In genomic region chr2:177983183-177983788, GRCh38 we compare ENCODE assay signal across 8 cellular contexts.
DNase-seq lines count a peak whose midpoint lies in the region; ATAC-seq, FAIRE-seq and TF ChIP-seq lines count a peak whose summit lies in the region.

No MANE protein-coding gene starts in this region.

- intact Hi-C loops in natural killer cell (cut with micrococcal nuclease) = no loop called here

- no peaks in the 10 kb centered on the region for H3K36me3 Mint-ChIP-seq in natural killer cell
- no peaks in the 10 kb centered on the region for H3K36me3 Mint-ChIP-seq in natural killer cell treated with Interleukin-12 subunit alpha and Interleukin-12 subunit beta and Interleukin-15 and Interleukin-18, amount 100 ng/mL, for 72 hours

- no peaks in the 10 kb centered on the region for H3K4me1 Mint-ChIP-seq in natural killer cell
- H3K4me1 Mint-ChIP-seq in natural killer cell treated with Interleukin-12 subunit alpha and Interleukin-12 subunit beta and Interleukin-15 and Interleukin-18, amount 100 ng/mL, for 72 hours (ENCODE audit: low read depth in 2 of 2) = no peaks in the 10 kb centered on the region

- H3K27ac Mint-ChIP-seq in natural killer cell = no peak overlapping the region
- H3K27ac Mint-ChIP-seq in natural killer cell treated with Interleukin-12 subunit alpha and Interleukin-12 subunit beta and Interleukin-15 and Interleukin-18, amount 100 ng/mL, for 72 hours = no peak overlapping the region

- H3K4me3 ChIP-seq in LNCaP clone FGC (ENCODE audit: low read depth, low read length) = no peak overlapping the region

- H3K27me3 Mint-ChIP-seq in natural killer cell (ENCODE audit: low read depth in 2 of 2) = peaks cover 3 to 4% of the 10 kb centered on the region in 2 donors
- H3K27me3 Mint-ChIP-seq in natural killer cell treated with Interleukin-12 subunit alpha and Interleukin-12 subunit beta and Interleukin-15 and Interleukin-18, amount 100 ng/mL, for 72 hours = no peaks in the 10 kb centered on the region

- FAIRE-seq in H54 (lab: Jason Lieb, UNC) = peak; percentile 88

- ATAC-seq in natural killer cell = peak in 1 of 3 donors; percentile 70
- ATAC-seq in natural killer cell treated with Interleukin-12 subunit alpha and Interleukin-12 subunit beta and Interleukin-15 and Interleukin-18, amount 100 ng/mL, for 72 hours = no peak

- peak; percentile 57 for TF ChIP-seq CTCF in natural killer cell (IDR thresholded peaks at IDR 0.05)
- peak; percentile 76 for TF ChIP-seq CTCF in LNCaP clone FGC (IDR thresholded peaks at IDR 0.05; ENCODE audit: control insufficient read depth, extremely low read depth, insufficient read depth)

- DNase-seq in natural killer cell (no peak), H54 (ENCODE audit: insufficient read length, low spot score) (peak; percentile 21), LNCaP clone FGC (ENCODE audit: low read depth) (peak; percentile 27), RKO (ENCODE audit: low spot score) (peak; percentile 71), dermis blood vessel endothelial cell (peak; percentile 68), midbrain (lab: John Stamatoyannopoulos, UW) (peak; percentile 16), cerebellar nuclear complex (lab: John Stamatoyannopoulos, UW) (no peak)
- DNase-seq in natural killer cell treated with Interleukin-12 subunit alpha and Interleukin-12 subunit beta and Interleukin-15 and Interleukin-18, amount 100 ng/mL, for 72 hours (ENCODE audit: low spot score) = no peak

- TF ChIP-seq POLR2A in H54 (IDR thresholded peaks at IDR 0.05; ENCODE audit: low read depth, low read length) = no peak

- no peak overlapping the region for H3K4me3 Mint-ChIP-seq in natural killer cell
- no peak overlapping the region for H3K4me3 Mint-ChIP-seq in natural killer cell treated with Interleukin-12 subunit alpha and Interleukin-12 subunit beta and Interleukin-15 and Interleukin-18, amount 100 ng/mL, for 72 hours

- H3K9me3 Mint-ChIP-seq in natural killer cell = no peaks in the 10 kb centered on the region
- no peaks in the 10 kb centered on the region for H3K9me3 Mint-ChIP-seq in natural killer cell treated with Interleukin-12 subunit alpha and Interleukin-12 subunit beta and Interleukin-15 and Interleukin-18, amount 100 ng/mL, for 72 hours

Comparison
In these comparisons a context has a peak if more than half of its experiments do, and no peak if none do; other contexts are left out.
1. DNase-seq: peak in H54 (single experiment), LNCaP clone FGC (single experiment), RKO (single experiment), dermis blood vessel endothelial cell (single experiment) and midbrain (single experiment); none in natural killer cell (single experiment), natural killer cell treated with Interleukin-12 subunit alpha and Interleukin-12 subunit beta and Interleukin-15 and Interleukin-18, amount 100 ng/mL, for 72 hours (single experiment) and cerebellar nuclear complex (0 of 2).